2 cellular contexts compared by ENCODE assay signal in the genomic region with DNA sequence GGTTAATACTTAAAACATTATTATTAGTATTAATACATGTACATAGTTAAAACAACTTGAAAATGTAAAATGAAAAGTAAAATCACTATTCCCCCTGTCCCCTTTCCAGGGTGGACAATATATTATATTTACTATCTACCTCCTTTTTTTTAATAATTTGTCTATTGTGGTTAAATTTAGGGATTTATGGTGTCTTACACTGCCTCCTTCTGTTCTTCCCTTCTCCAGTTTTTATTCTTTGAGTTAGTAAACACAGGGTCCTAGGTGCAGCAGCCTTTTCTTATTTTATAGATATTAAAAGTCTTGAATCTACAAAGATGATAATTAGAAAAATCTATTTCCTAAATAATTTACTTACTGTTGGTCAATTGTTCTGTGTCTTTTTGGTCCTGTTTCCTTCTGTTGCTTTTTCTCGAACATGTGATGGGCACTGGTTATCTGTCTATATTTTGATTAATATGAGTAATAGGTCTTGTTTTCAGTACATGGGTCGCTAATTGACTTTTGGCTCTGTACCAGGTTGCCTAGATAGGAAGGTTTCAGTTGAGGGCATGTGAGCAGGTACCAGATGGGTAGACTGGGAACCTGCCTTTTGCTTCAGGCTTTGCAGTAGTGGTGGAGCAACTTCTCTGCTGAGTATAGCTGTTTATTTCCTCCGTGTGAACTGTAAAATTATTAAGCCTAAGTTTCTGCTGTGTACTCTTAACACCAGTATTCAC.
TF ChIP-seq lines count a peak whose summit lies in the region.

No MANE protein-coding gene starts in this region.

TF ChIP-seq in A549, 52 proteins besides CTCF, POLR2A, EP300 and RAD21:
- TF ChIP-seq RCOR1 (IDR thresholded peaks at IDR 0.05; ENCODE audit: low read depth, low read length) (no peak), ZFP36 (IDR thresholded peaks at IDR 0.05; ENCODE audit: borderline replicate concordance, partially characterized antibody) (no peak)

TF ChIP-seq in endothelial cell of umbilical vein, 7 proteins besides CTCF, POLR2A, EP300 and RAD21:
- TF ChIP-seq MYC (IDR thresholded peaks at IDR 0.05; ENCODE audit: low read depth, low read length): no peak
- TF ChIP-seq EZH2 (IDR thresholded peaks at IDR 0.05; ENCODE audit: borderline replicate concordance, low read depth, low read length, severe bottlenecking): no peak
- no peak for TF ChIP-seq POLR2AphosphoS5 (IDR thresholded peaks at IDR 0.05; ENCODE audit: insufficient read depth, low read depth, low read length)
- no peak for TF ChIP-seq FOS (IDR thresholded peaks at IDR 0.05; ENCODE audit: borderline replicate concordance, insufficient read depth, low read length)
- TF ChIP-seq, protein P1, sequence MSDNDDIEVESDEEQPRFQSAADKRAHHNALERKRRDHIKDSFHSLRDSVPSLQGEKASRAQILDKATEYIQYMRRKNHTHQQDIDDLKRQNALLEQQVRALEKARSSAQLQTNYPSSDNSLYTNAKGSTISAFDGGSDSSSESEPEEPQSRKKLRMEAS (IDR thresholded peaks at IDR 0.05; ENCODE audit: insufficient read depth, insufficient read length): no peak
- no peak for TF ChIP-seq GATA2 (IDR thresholded peaks at IDR 0.05; ENCODE audit: insufficient read depth, insufficient read length, low read depth, low read length)
- no peak for TF ChIP-seq JUN (IDR thresholded peaks at IDR 0.05; ENCODE audit: borderline replicate concordance, insufficient read depth, insufficient read length, low read depth)
TF ChIP-seq in endothelial cell of umbilical vein: peak in this region for 0.
